Comparison of ENCODE assay signal across 8 cellular contexts in the genomic region with DNA sequence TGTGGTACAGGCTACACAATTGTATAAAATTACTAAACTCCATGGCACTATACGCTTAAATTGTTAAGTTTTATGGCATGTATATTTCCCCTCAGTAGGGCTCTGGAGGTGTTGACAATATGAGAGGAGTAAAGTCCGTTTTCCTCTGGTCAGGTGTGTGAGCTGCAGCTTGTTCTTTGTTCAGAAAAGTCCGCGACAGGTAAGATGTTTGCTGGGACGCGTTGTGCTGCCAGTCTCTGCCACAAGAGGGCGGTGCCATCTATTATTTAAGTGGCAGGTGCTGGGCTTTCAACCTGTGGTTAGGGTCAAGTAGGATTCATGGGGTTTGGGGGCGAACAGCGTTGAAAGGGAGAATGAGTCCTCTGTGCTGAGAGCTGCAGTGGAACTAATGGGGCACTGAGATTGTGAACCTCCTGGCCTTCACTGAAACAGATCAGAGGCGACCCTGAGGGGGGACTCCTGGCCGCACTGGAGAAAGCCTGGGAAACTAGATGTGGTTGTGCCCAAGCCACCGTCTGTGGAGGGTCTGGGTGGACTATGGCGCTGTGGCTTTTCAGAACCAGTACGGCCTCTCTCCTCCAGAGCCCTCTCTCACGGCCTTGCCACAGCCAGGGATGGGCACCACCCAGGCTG.
DNase-seq lines count a peak whose midpoint lies in the region; ATAC-seq and TF ChIP-seq lines count a peak whose summit lies in the region.

No MANE protein-coding gene starts in this region.

- peaks cover 9 to 14% of the 10 kb centered on the region in 2 donors for H3K9me3 Mint-ChIP-seq in natural killer cell

- no peak overlapping the region for H3K27ac ChIP-seq in 22Rv1

- intact Hi-C loops in natural killer cell (cut with micrococcal nuclease) (loop anchor here (10.0 kb wide), 1 partner anchor 150 kb away; no protein-coding TSS in a partner anchor), Right ventricle myocardium superior (cut with DNase I) (loop anchor here (10.0 kb wide), 1 partner anchor 1270 kb away; no protein-coding TSS in a partner anchor)

- DNase-seq in NCI-H345 (lab: John Stamatoyannopoulos, UW) (peak; percentile 54), astrocyte of the cerebellum (ENCODE audit: low read depth) (no peak), natural killer cell (peak; percentile 47), amniotic stem cell (lab: John Stamatoyannopoulos, UW) (no peak), Right ventricle myocardium superior (no peak), G401 (ENCODE audit: low spot score) (no peak)

- H3K4me3 ChIP-seq in astrocyte of the cerebellum (ENCODE audit: low read depth, low read length) = no peak overlapping the region

- peak overlapping the region in 1 of 2 donors; percentile 75 for H3K27ac Mint-ChIP-seq in natural killer cell

- in situ Hi-C loops in astrocyte of the cerebellum (cut with HindIII; ENCODE audit: low sequenced_read_pairs) = no loop called here
- in situ Hi-C loops in G401 (cut with HindIII; ENCODE audit: low sequenced_read_pairs) = no loop called here

- H3K4me1 Mint-ChIP-seq in natural killer cell = peaks cover 34 to 43% of the 10 kb centered on the region in 2 donors

- H3K36me3 Mint-ChIP-seq in natural killer cell = peaks cover 7% of the 10 kb centered on the region

- H3K4me3 Mint-ChIP-seq in natural killer cell = no peak overlapping the region

- ATAC-seq in natural killer cell (peak; percentile 35 to 79 (median 54)), Right ventricle myocardium superior (ENCODE audit: poor library complexity) (no peak)

- TF ChIP-seq CTCF in 22Rv1 (IDR thresholded peaks at IDR 0.05) (peak; percentile 97), GM12872 (IDR thresholded peaks at IDR 0.05; ENCODE audit: insufficient read depth, low read depth, low read length) (peak; percentile 87), astrocyte of the cerebellum (IDR thresholded peaks at IDR 0.05; ENCODE audit: low read depth, low read length, missing control alignments) (peak; percentile 24), natural killer cell (IDR thresholded peaks at IDR 0.05) (peak; percentile 86)

- H3K27me3 Mint-ChIP-seq in natural killer cell (ENCODE audit: low read depth in 2 of 2) = no peaks in the 10 kb centered on the region

Comparison
In these comparisons a context has a peak if more than half of its experiments do, and no peak if none do; other contexts are left out.
1. CTCF ChIP-seq: peak in every context shown above with its lines; median percentile 97 in 22Rv1; 87 in GM12872; 86 in natural killer cell; 24 in astrocyte of the cerebellum.
2. DNase-seq: peak in NCI-H345 (single experiment) and natural killer cell (single experiment); none in astrocyte of the cerebellum (single experiment), amniotic stem cell (single experiment), Right ventricle myocardium superior (single experiment) and G401 (single experiment).